In genomic region chr15:22282794-22283533, GRCh38 we compare ENCODE assay signal across 8 cellular contexts.
DNase-seq lines count a peak whose midpoint lies in the region; ATAC-seq, FAIRE-seq and TF ChIP-seq lines count a peak whose summit lies in the region.
"Not testable (repeated sequence)": the region's sequence is repeated elsewhere in the genome, so short reads cannot be mapped to it uniquely, and the experiment has no call there.

No MANE protein-coding gene starts in this region.

- H3K4me1 Mint-ChIP-seq in activated CD4-positive, alpha-beta memory T cell treated with anti-CD3 and anti-CD28 coated beads for 36 hours (ENCODE audit: low read depth); stimulated activated effector memory CD8-positive, alpha-beta T cell treated with anti-CD3 and anti-CD28 coated beads, Interleukin-12 subunit alpha, Interleukin-12 subunit beta, amount 100 ng/mL, for 72 hours: not testable (repeated sequence)

- ATAC-seq in GM18502 (IDR thresholded peaks at IDR 0.05; ENCODE audit: poor library complexity, unreplicated experiment) = peak; percentile 62
- ATAC-seq in GM19463 (IDR thresholded peaks at IDR 0.05; ENCODE audit: unreplicated experiment) = peak; percentile 88
- peak; percentile 57 for ATAC-seq in HG02610 (IDR thresholded peaks at IDR 0.05; ENCODE audit: unreplicated experiment)
- ATAC-seq in HG03025 (IDR thresholded peaks at IDR 0.05; ENCODE audit: low FRiP score, unreplicated experiment) = peak; percentile 74
- peak; percentile 79 for ATAC-seq in HG03460 (IDR thresholded peaks at IDR 0.05; ENCODE audit: unreplicated experiment)
- peak; percentile 69 for ATAC-seq in GM12878
- ATAC-seq in stimulated activated effector memory CD8-positive, alpha-beta T cell treated with anti-CD3 and anti-CD28 coated beads, Interleukin-12 subunit alpha, Interleukin-12 subunit beta, amount 100 ng/mL, for 72 hours = peak; percentile 54

- RAD21 ChIA-PET in GM12878 (lab: Charles Lee; ENCODE audit: unreplicated experiment) = not testable (repeated sequence)

- not testable (repeated sequence) for H3K27ac ChIP-seq in GM12878 (ENCODE audit: control insufficient read depth, insufficient read depth)

- peak; percentile 46 for DNase-seq in activated CD4-positive, alpha-beta memory T cell treated with anti-CD3 and anti-CD28 coated beads for 36 hours
- not testable (repeated sequence) for DNase-seq in GM12878 (ENCODE audit: low read depth, low spot score); stimulated activated effector memory CD8-positive, alpha-beta T cell treated with anti-CD3 and anti-CD28 coated beads, Interleukin-12 subunit alpha, Interleukin-12 subunit beta, amount 100 ng/mL, for 72 hours (ENCODE audit: low spot score in 2 of 2)

- H3K27me3 Mint-ChIP-seq in activated CD4-positive, alpha-beta memory T cell treated with anti-CD3 and anti-CD28 coated beads for 36 hours = not testable (repeated sequence)

- H3K4me3 ChIP-seq in GM12878 = not testable (repeated sequence)

- not testable (repeated sequence) for H2AFZ ChIP-seq in GM12878 (ENCODE audit: control insufficient read depth, low read depth, low read length)

- not testable (repeated sequence) for H3K79me2 ChIP-seq in GM12878 (ENCODE audit: control insufficient read depth, insufficient read depth, low read length)

- H3K9ac ChIP-seq in GM12878 (ENCODE audit: control insufficient read depth, insufficient read depth, low read length) = not testable (repeated sequence)

- BruUV-seq in GM12878 (replicated peaks; lab: Mats Ljungman, UMichigan) = not testable (repeated sequence)

- peak overlapping the region; percentile 21 for H3K27ac Mint-ChIP-seq in activated CD4-positive, alpha-beta memory T cell treated with anti-CD3 and anti-CD28 coated beads for 36 hours
- not testable (repeated sequence) for H3K27ac Mint-ChIP-seq in stimulated activated effector memory CD8-positive, alpha-beta T cell treated with anti-CD3 and anti-CD28 coated beads, Interleukin-12 subunit alpha, Interleukin-12 subunit beta, amount 100 ng/mL, for 72 hours

- intact Hi-C loops in activated CD4-positive, alpha-beta memory T cell treated with anti-CD3 and anti-CD28 coated beads for 36 hours (cut with micrococcal nuclease) = loop anchor here (2.0 kb wide), 1 partner anchor 18 kb away; no protein-coding TSS in a partner anchor
- intact Hi-C loops in GM12878 (cut with micrococcal nuclease; ENCODE audit: unreplicated experiment) = not testable (repeated sequence)

- H3K9me3 ChIP-seq in GM12878 (replicated peaks; ENCODE audit: control insufficient read depth, insufficient read depth, low read length) = not testable (repeated sequence)

- CTCF ChIA-PET in activated CD4-positive, alpha-beta memory T cell treated with anti-CD3 and anti-CD28 coated beads for 36 hours (lab: Charles Lee); GM12878 (lab: Yijun Ruan, JAX): not testable (repeated sequence)

- POLR2A ChIA-PET in activated CD4-positive, alpha-beta memory T cell treated with anti-CD3 and anti-CD28 coated beads for 36 hours (lab: Charles Lee); GM12878 (lab: Charles Lee): not testable (repeated sequence)

- H3K4me3 Mint-ChIP-seq in activated CD4-positive, alpha-beta memory T cell treated with anti-CD3 and anti-CD28 coated beads for 36 hours; stimulated activated effector memory CD8-positive, alpha-beta T cell treated with anti-CD3 and anti-CD28 coated beads, Interleukin-12 subunit alpha, Interleukin-12 subunit beta, amount 100 ng/mL, for 72 hours: not testable (repeated sequence)

- H3K36me3 Mint-ChIP-seq in activated CD4-positive, alpha-beta memory T cell treated with anti-CD3 and anti-CD28 coated beads for 36 hours; stimulated activated effector memory CD8-positive, alpha-beta T cell treated with anti-CD3 and anti-CD28 coated beads, Interleukin-12 subunit alpha, Interleukin-12 subunit beta, amount 100 ng/mL, for 72 hours: not testable (repeated sequence)

- not testable (repeated sequence) for H3K4me2 ChIP-seq in GM12878 (ENCODE audit: control insufficient read depth, insufficient read depth)

- in situ Hi-C loops in GM12878 (cut with MboI) = not testable (repeated sequence)

- TF ChIP-seq EP300 in GM12878 (IDR thresholded peaks at IDR 0.05; ENCODE audit: borderline replicate concordance in 1 of 2, control insufficient read depth in 1 of 2, low read depth in 2 of 2, low read length in 2 of 2) = not testable (repeated sequence)

- not testable (repeated sequence) for H3K9me3 Mint-ChIP-seq in activated CD4-positive, alpha-beta memory T cell treated with anti-CD3 and anti-CD28 coated beads for 36 hours; stimulated activated effector memory CD8-positive, alpha-beta T cell treated with anti-CD3 and anti-CD28 coated beads, Interleukin-12 subunit alpha, Interleukin-12 subunit beta, amount 100 ng/mL, for 72 hours

- not testable (repeated sequence) for TF ChIP-seq RAD21 in GM12878 (IDR thresholded peaks at IDR 0.05; ENCODE audit: insufficient read depth, low read depth, low read length)

- not testable (repeated sequence) for H3K27me3 ChIP-seq in GM12878 (replicated peaks in 1 of 2; ENCODE audit: control insufficient read depth in 2 of 2, insufficient read depth in 2 of 2, low read length in 1 of 2)

- H4K20me1 ChIP-seq in GM12878 (ENCODE audit: control insufficient read depth, insufficient read depth) = not testable (repeated sequence)

- not testable (repeated sequence) for H3K4me1 ChIP-seq in GM12878 (ENCODE audit: control insufficient read depth, insufficient read depth, low read length)

- H3K36me3 ChIP-seq in GM12878 (ENCODE audit: control insufficient read depth in 2 of 2, insufficient read depth in 2 of 2, low read length in 1 of 2) = not testable (repeated sequence)

- TF ChIP-seq POLR2A in GM12878 (IDR thresholded peaks at IDR 0.05; ENCODE audit: low read depth, low read length) = not testable (repeated sequence)

- peak; percentile 44 for FAIRE-seq in GM12878 (lab: Jason Lieb, UNC)

- 19% methylated on average over 13 of the region's 13 CpGs for WGBS in GM12878 (ENCODE audit: insufficient coverage, insufficient replicate concordance, low lambda C conversion rate, missing lambda C conversion rate)

- not testable (repeated sequence) for TF ChIP-seq CTCF in GM12878 (IDR thresholded peaks at IDR 0.05 in 2 of 3, conservative IDR thresholded peaks at IDR 0.05 in 1 of 3; ENCODE audit: control insufficient read depth in 2 of 3, extremely low read depth in 1 of 3, insufficient read depth in 1 of 3, low read depth in 3 of 3, low read length in 3 of 3)

- SMC1A ChIA-PET in GM12878 (lab: Charles Lee; ENCODE audit: uncharacterized antibody, unreplicated experiment) = not testable (repeated sequence)
